ENCODE assay signal across 16 cellular contexts in genomic region chrX:20718592-20718991, GRCh38.
DNase-seq lines count a peak whose midpoint lies in the region.
"Had no signal": no experiment of that assay in that cellular context is flagged by ENCODE, and none has a peak within 500 bp of the region (broad histone marks: within the 10 kb centered on the region; RNA-seq: fewer than 3 reads in every experiment).

No MANE protein-coding gene starts in this region.

- no peaks in the 10 kb centered on the region for H3K27me3 ChIP-seq in HUES48 (ENCODE audit: control insufficient read depth, insufficient read depth, low read length)
- H3K27me3 ChIP-seq in ectodermal cell (ENCODE audit: control insufficient read depth, insufficient read depth, low read length, poor library complexity, severe bottlenecking) = no peaks in the 10 kb centered on the region

- 0 out of 2 replicates have a peak overlapping the region, but pooled peaks have one; percentile 16 for H3K4me3 ChIP-seq in HUES48 (ENCODE audit: low read depth, low read length)
- no peak overlapping the region for H3K4me3 ChIP-seq in ectodermal cell (ENCODE audit: insufficient read depth, low read depth, low read length)
- H3K4me3 ChIP-seq: GM23248 had no signal

- peaks cover 10% of the 10 kb centered on the region; the same call in 1 of the 2 replicates for H3K9me3 ChIP-seq in HUES48 (ENCODE audit: control insufficient read depth, insufficient read depth, low read length)
- no peaks in the 10 kb centered on the region for H3K9me3 ChIP-seq in ectodermal cell (ENCODE audit: control insufficient read depth, low read length)

- H3K4me3 Mint-ChIP-seq in activated CD4-positive, alpha-beta T cell treated with anti-CD3 and anti-CD28 coated beads, Interleukin-2, amount 10 ng/mL, durations not matched to agents 7 days and 5 days = no peak overlapping the region
- H3K4me3 Mint-ChIP-seq: CD8-positive, alpha-beta memory T cell; HFFc6 had no signal

- peak overlapping the region; percentile 7; the same call in 1 of the 2 replicates for H3K9ac ChIP-seq in HUES48 (ENCODE audit: low read depth, low read length)
- H3K9ac ChIP-seq: GM23248 had no signal

- no peaks in the 10 kb centered on the region for H3K9me3 Mint-ChIP-seq in activated CD4-positive, alpha-beta T cell treated with anti-CD3 and anti-CD28 coated beads, Interleukin-2, amount 10 ng/mL, durations not matched to agents 7 days and 5 days

- no peaks in the 10 kb centered on the region for H3K27me3 Mint-ChIP-seq in activated CD4-positive, alpha-beta T cell treated with anti-CD3 and anti-CD28 coated beads, Interleukin-2, amount 10 ng/mL, durations not matched to agents 7 days and 5 days

- CTCF ChIA-PET in activated CD4-positive, alpha-beta T cell treated with anti-CD3 and anti-CD28 coated beads, Interleukin-2, amount 10 ng/mL, durations not matched to agents 7 days and 5 days (lab: Charles Lee) = no interaction called here

- H3K4me1 Mint-ChIP-seq in activated CD4-positive, alpha-beta T cell treated with anti-CD3 and anti-CD28 coated beads, Interleukin-2, amount 10 ng/mL, durations not matched to agents 7 days and 5 days = no peaks in the 10 kb centered on the region
- H3K4me1 Mint-ChIP-seq: CD8-positive, alpha-beta memory T cell had no signal

- peak overlapping the region; percentile 85 for H3K27ac ChIP-seq in HUES48 (ENCODE audit: low read depth, low read length)
- H3K27ac ChIP-seq in ectodermal cell (ENCODE audit: insufficient read depth, low read depth, low read length, poor library complexity, severe bottlenecking) = peak overlapping the region; percentile 26
- H3K27ac ChIP-seq: GM23248 had no signal

- 6 to 21% methylated on average over 1 of the region's 1 CpG for WGBS in ectodermal cell, 2 experiments

- H3K36me3 Mint-ChIP-seq in activated CD4-positive, alpha-beta T cell treated with anti-CD3 and anti-CD28 coated beads, Interleukin-2, amount 10 ng/mL, durations not matched to agents 7 days and 5 days (ENCODE audit: low read depth) = no peaks in the 10 kb centered on the region
- H3K36me3 Mint-ChIP-seq: CD8-positive, alpha-beta memory T cell had no signal

- in situ Hi-C loops in KBM-7 (cut with MboI; ENCODE audit: low pct_unique_long_range_greater_than_20kb, low sequenced_read_pairs) = no loop called here

- POLR2A ChIA-PET in activated CD4-positive, alpha-beta T cell treated with anti-CD3 and anti-CD28 coated beads, Interleukin-2, amount 10 ng/mL, durations not matched to agents 7 days and 5 days (lab: Charles Lee) = no interaction called here

- H3K4me1 ChIP-seq in HUES48 (ENCODE audit: control insufficient read depth, insufficient read depth, low read length) = peaks cover 22% of the 10 kb centered on the region
- H3K4me1 ChIP-seq in ectodermal cell (ENCODE audit: control insufficient read depth, insufficient read depth, low read length) = no peaks in the 10 kb centered on the region

- H3K36me3 ChIP-seq in HUES48 (ENCODE audit: control insufficient read depth, insufficient read depth, low read length) (no peaks in the 10 kb centered on the region), ectodermal cell (ENCODE audit: control insufficient read depth, insufficient read depth, low read length) (no peaks in the 10 kb centered on the region)

- DNase-seq in iPS-NIHi7 (ENCODE audit: extremely low spot score) (peak; percentile 18), superior temporal gyrus (ENCODE audit: extremely low spot score) (peak; percentile 31), KBM-7 (no peak)
- DNase-seq in activated CD4-positive, alpha-beta T cell treated with anti-CD3 and anti-CD28 coated beads, Interleukin-2, amount 10 ng/mL, durations not matched to agents 7 days and 5 days = no peak
- DNase-seq in activated naive CD4-positive, alpha-beta T cell treated with Interleukin-2 at 50 U/mL for 16 hours = no peak
- DNase-seq: CD8-positive, alpha-beta memory T cell; DMS 273 treated with DMSO at 0.1 percent for 48 hours; GM23248; HFFc6; MV-4-11; NCI-H1436; NCI-H226; NCI-H69; SHP77 had no signal

- H3K27ac Mint-ChIP-seq in activated CD4-positive, alpha-beta T cell treated with anti-CD3 and anti-CD28 coated beads, Interleukin-2, amount 10 ng/mL, durations not matched to agents 7 days and 5 days = no peak overlapping the region
- H3K27ac Mint-ChIP-seq: CD8-positive, alpha-beta memory T cell; HFFc6 had no signal

Comparison
In these comparisons a context has a peak if more than half of its experiments do, and no peak if none do; other contexts are left out.
1. DNase-seq: peak in iPS-NIHi7 (single experiment) and superior temporal gyrus (single experiment); none in activated CD4-positive, alpha-beta T cell treated with anti-CD3 and anti-CD28 coated beads, Interleukin-2, amount 10 ng/mL, durations not matched to agents 7 days and 5 days (single experiment), activated naive CD4-positive, alpha-beta T cell treated with Interleukin-2 at 50 U/mL for 16 hours (single experiment) and KBM-7 (single experiment).